8 cellular contexts compared by ENCODE assay signal in genomic region chr3:197028711-197029510, GRCh38. TPM values are rescaled to one million over a fixed set of nuclear protein-coding genes. Genes with fewer than 3 reads are reported as not detected.
A peak's percentile ranks its signal among the peaks of the same experiment; 100 is the strongest.
DNase-seq lines count a peak whose midpoint lies in the region; ATAC-seq and TF ChIP-seq lines count a peak whose summit lies in the region.

No MANE protein-coding gene starts in this region.

- peak overlapping the region; percentile 70 for H3K4me3 Mint-ChIP-seq in activated CD8-positive, alpha-beta T cell treated with anti-CD3 and anti-CD28 coated beads, Interleukin-2, amount 10 ng/mL, durations not matched to agents 7 days and 5 days

- no peaks in the 10 kb centered on the region for H3K9me3 ChIP-seq in spleen

- no peak for TF ChIP-seq CTCF in spleen (IDR thresholded peaks at IDR 0.05 in 8 of 11, conservative IDR thresholded peaks at IDR 0.05 in 3 of 11)

- peak; percentile 33 for ATAC-seq in HG03342 (IDR thresholded peaks at IDR 0.05; ENCODE audit: unreplicated experiment)
- peak; percentile 31 for ATAC-seq in activated CD8-positive, alpha-beta T cell treated with anti-CD3 and anti-CD28 coated beads, Interleukin-2, amount 10 ng/mL, durations not matched to agents 7 days and 5 days
- no peak for ATAC-seq in GM18858 (IDR thresholded peaks at IDR 0.05; ENCODE audit: unreplicated experiment)

- H3K4me1 ChIP-seq in spleen, result peaks cover 6 to 47% (median 21%) of the 10 kb centered on the region in 6 donors

- TF ChIP-seq POLR2A in GM15510 (IDR thresholded peaks at IDR 0.05; ENCODE audit: borderline replicate concordance, extremely low read depth, insufficient read length) (peak; percentile 29), spleen (IDR thresholded peaks at IDR 0.05) (no peak)

- CTCF ChIA-PET in activated CD8-positive, alpha-beta T cell treated with anti-CD3 and anti-CD28 coated beads, Interleukin-2, amount 10 ng/mL, durations not matched to agents 7 days and 5 days (lab: Charles Lee), result interaction anchor here (0.6 to 4.0 kb wide), 14 partner anchors 8 to 846 kb away, joined by 3 to 41 read pairs (median 4); no protein-coding TSS in a partner anchor

- H3K36me3 ChIP-seq in spleen, result no peaks in the 10 kb centered on the region

- intact Hi-C loops in spleen (cut with DNase I; ENCODE audit: low total_unique reads), result no loop called here

- H3K9me3 Mint-ChIP-seq in activated CD8-positive, alpha-beta T cell treated with anti-CD3 and anti-CD28 coated beads, Interleukin-2, amount 10 ng/mL, durations not matched to agents 7 days and 5 days (ENCODE audit: insufficient read depth), result no peaks in the 10 kb centered on the region

- no peak overlapping the region for H3K27ac ChIP-seq in spleen

- H3K4me3 ChIP-seq in spleen, result peak overlapping the region; percentile 25 to 79 (median 48)

- peaks cover 4% of the 10 kb centered on the region for H3K27me3 Mint-ChIP-seq in activated CD8-positive, alpha-beta T cell treated with anti-CD3 and anti-CD28 coated beads, Interleukin-2, amount 10 ng/mL, durations not matched to agents 7 days and 5 days (ENCODE audit: low read depth)

- peaks cover 14% of the 10 kb centered on the region for H3K4me1 Mint-ChIP-seq in activated CD8-positive, alpha-beta T cell treated with anti-CD3 and anti-CD28 coated beads, Interleukin-2, amount 10 ng/mL, durations not matched to agents 7 days and 5 days (ENCODE audit: low read depth)

- no peaks in the 10 kb centered on the region for H3K36me3 Mint-ChIP-seq in activated CD8-positive, alpha-beta T cell treated with anti-CD3 and anti-CD28 coated beads, Interleukin-2, amount 10 ng/mL, durations not matched to agents 7 days and 5 days (ENCODE audit: low read depth)

- peak overlapping the region; percentile 43 for H3K27ac Mint-ChIP-seq in activated CD8-positive, alpha-beta T cell treated with anti-CD3 and anti-CD28 coated beads, Interleukin-2, amount 10 ng/mL, durations not matched to agents 7 days and 5 days

- DNase-seq in ACHN (peak; percentile 12), hepatic stellate cell (ENCODE audit: low spot score) (peak; percentile 24), spleen (peak; percentile 75), putamen (ENCODE audit: low spot score) (no peak)
- no peak for DNase-seq in activated CD8-positive, alpha-beta T cell treated with anti-CD3 and anti-CD28 coated beads, Interleukin-2, amount 10 ng/mL, durations not matched to agents 7 days and 5 days

- in situ Hi-C loops in ACHN (cut with HindIII; ENCODE audit: low pct_ligation_motif_present, low pct_unique_long_range_greater_than_20kb, low sequenced_read_pairs), result no loop called here

- peaks cover 0 to 90% (median 18%) of the 10 kb centered on the region in 7 donors for H3K27me3 ChIP-seq in spleen (replicated peaks in 1 of 7)

- POLR2A ChIA-PET in activated CD8-positive, alpha-beta T cell treated with anti-CD3 and anti-CD28 coated beads, Interleukin-2, amount 10 ng/mL, durations not matched to agents 7 days and 5 days (lab: Charles Lee), result interaction anchor here (1.1 kb wide), 1 partner anchor 25 kb away, joined by 3 read pairs; no protein-coding TSS in a partner anchor

- WGBS in spleen, 5 donors, result 3 to 8% (median 6%) methylated on average over 26 to 68 of the region's 68 CpGs

RNA-seq across cellular contexts. Expression of gene MELTF, which starts 0.7 kb away (rescaled TPM):
- 1 to 10 TPM; 7.6 to 8.2 TPM for total RNA-seq in activated CD8-positive, alpha-beta T cell treated with anti-CD3 and anti-CD28 coated beads, Interleukin-2, amount 10 ng/mL, durations not matched to agents 7 days and 5 days
- total RNA-seq in spleen, result 1 to 10 TPM in 5 of 7 donors, under 1 TPM in 2; 0.65 to 3.9 (median 1.8) TPM
- polyA plus RNA-seq in spleen, result under 1 TPM; 0.41 to 0.77 (median 0.67) TPM

Comparison
In these comparisons a context has a peak if more than half of its experiments do, and no peak if none do; other contexts are left out.
1. DNase-seq: peak in ACHN (single experiment), hepatic stellate cell (single experiment) and spleen (single experiment); none in activated CD8-positive, alpha-beta T cell treated with anti-CD3 and anti-CD28 coated beads, Interleukin-2, amount 10 ng/mL, durations not matched to agents 7 days and 5 days (single experiment) and putamen (single experiment).